In genomic region chr2:227095346-227095745, GRCh38 we compare ENCODE assay signal across 19 cellular contexts.
"Had no signal": no experiment of that assay in that cellular context is flagged by ENCODE, and none has a peak within 500 bp of the region (broad histone marks: within the 10 kb centered on the region; RNA-seq: fewer than 3 reads in every experiment).

No MANE protein-coding gene starts in this region.

- DNase-seq: cortex of kidney; effector memory CD8-positive, alpha-beta T cell; esophagus squamous epithelium; foreskin melanocyte; head of caudate nucleus; left colon; mammary epithelial cell; mucosa of descending colon; naive thymus-derived CD8-positive, alpha-beta T cell; psoas muscle; retina; spleen; stimulated activated naive CD4-positive, alpha-beta T cell; stomach; substantia nigra; trophoblast cell had no signal

- H3K27me3 ChIP-seq: esophagus squamous epithelium, hepatocyte, neutrophil, spleen, stomach had no signal

- H3K36me3 ChIP-seq: esophagus squamous epithelium, neutrophil, stomach had no signal

- H3K4me1 ChIP-seq: esophagus squamous epithelium, psoas muscle, spleen had no signal

- H3K9me3 Mint-ChIP-seq: effector memory CD8-positive, alpha-beta T cell had no signal

- H3K4me3 Mint-ChIP-seq: effector memory CD8-positive, alpha-beta T cell; naive thymus-derived CD8-positive, alpha-beta T cell had no signal

- H3K4me1 Mint-ChIP-seq: naive thymus-derived CD8-positive, alpha-beta T cell had no signal

- H3K36me3 Mint-ChIP-seq: naive thymus-derived CD8-positive, alpha-beta T cell had no signal

- H3K27ac Mint-ChIP-seq: effector memory CD8-positive, alpha-beta T cell; naive thymus-derived CD8-positive, alpha-beta T cell had no signal

- H2AFZ ChIP-seq: hepatocyte had no signal

- H3K27ac ChIP-seq: esophagus squamous epithelium, hepatocyte, neutrophil, psoas muscle, spleen, stomach, thoracic aorta had no signal

- H3K4me2 ChIP-seq: hepatocyte had no signal

- H3K9me3 ChIP-seq: esophagus squamous epithelium, neutrophil, psoas muscle, thoracic aorta had no signal

- H3K4me3 ChIP-seq: esophagus squamous epithelium, hepatocyte, mucosa of descending colon, psoas muscle, spleen, stomach, thoracic aorta had no signal
